In genomic region chr2:171550613-171551012, GRCh38 we compare ENCODE assay signal across 15 cellular contexts.
"Had no signal": no experiment of that assay in that cellular context is flagged by ENCODE, and none has a peak within 500 bp of the region (broad histone marks: within the 10 kb centered on the region; RNA-seq: fewer than 3 reads in every experiment).

No MANE protein-coding gene starts in this region.

- DNase-seq: activated CD4-positive, CD25-positive, alpha-beta regulatory T cell treated with anti-CD3 and anti-CD28 coated beads, Interleukin-2, amount 50 U/mL, for 72 hours; activated naive CD4-positive, alpha-beta T cell; activated naive CD8-positive, alpha-beta T cell treated with anti-CD3 and anti-CD28 coated beads, Interleukin-2, amount 10 ng/mL, durations not matched to agents 7 days and 5 days; aorta; dorsolateral prefrontal cortex; endodermal cell; hypothalamus; mesendoderm; nucleus accumbens; stimulated activated CD4-positive, alpha-beta T cell treated with anti-CD3 and anti-CD28 coated beads, Interleukin-15, amount 100 ng/mL, for 24 hours; stimulated activated CD4-positive, alpha-beta T cell treated with anti-CD3 and anti-CD28 coated beads, Interleukin-4, amount 100 ng/mL, for 24 hours; stimulated activated naive CD8-positive, alpha-beta T cell treated with anti-CD3 and anti-CD28 coated beads, Interleukin-15, Interleukin-2, amounts not matched to agents 100 U/mL and 50 U/mL, for 24 hours; T-cell had no signal

- H3K4me3 ChIP-seq: dorsolateral prefrontal cortex, skin epidermis had no signal

- ATAC-seq: natural killer cell treated with Interleukin-12 subunit alpha and Interleukin-12 subunit beta and Interleukin-15 and Interleukin-18, amount 100 ng/mL, for 72 hours; stimulated activated naive CD8-positive, alpha-beta T cell treated with anti-CD3 and anti-CD28 coated beads, Interleukin-15, Interleukin-2, amounts not matched to agents 100 U/mL and 50 U/mL, for 24 hours; T-cell had no signal
